Comparison of ENCODE assay signal across 24 cellular contexts in genomic region chr16:86739178-86739577, GRCh38.
"Had no signal": no experiment of that assay in that cellular context is flagged by ENCODE, and none has a peak within 500 bp of the region (broad histone marks: within the 10 kb centered on the region; RNA-seq: fewer than 3 reads in every experiment).

No MANE protein-coding gene starts in this region.

- H3K4me3 ChIP-seq: colonic mucosa, heart left ventricle, hepatocyte, lung, prostate gland, skin epidermis, stomach, tibial artery had no signal

- DNase-seq: colonic mucosa; effector CD8-positive, alpha-beta T cell; endodermal cell; heart left ventricle; kidney; nucleus accumbens; right cardiac atrium; stimulated activated CD4-positive, alpha-beta T cell treated with anti-CD3 and anti-CD28 coated beads, Interleukin-15, amount 100 ng/mL, for 24 hours; stimulated activated CD4-positive, alpha-beta T cell treated with anti-CD3 and anti-CD28 coated beads, Interleukin-4, amount 100 ng/mL, for 1 hour; stimulated activated CD8-positive, alpha-beta memory T cell treated with anti-CD3 and anti-CD28 coated beads, Interleukin-4, amount 100 ng/mL, for 48 hours; stimulated activated naive CD4-positive, alpha-beta T cell treated with Interleukin-2 at 50 U/mL for 16 hours; stomach; tibial artery had no signal

- H3K4me2 ChIP-seq: hepatocyte had no signal

- H3K4me1 ChIP-seq: colonic mucosa, prostate gland had no signal

- H3K27ac ChIP-seq: colonic mucosa, heart left ventricle, hepatocyte, prostate gland, skin epidermis, stomach had no signal

- H2AFZ ChIP-seq: hepatocyte had no signal

- FAIRE-seq: frontal cortex, kidney had no signal

- H3K4me3 Mint-ChIP-seq: central memory CD8-positive, alpha-beta T cell; dendritic cell treated with granulocyte-macrophage colony-stimulating factor and Interleukin-4, amounts not matched to agents 40 ng/mL and 50 ng/mL, for 4 days; endodermal cell; memory B cell had no signal

- H3K27me3 ChIP-seq: colonic mucosa, tibial artery had no signal

- H3K9me3 ChIP-seq: colonic mucosa, heart left ventricle, prostate gland, stomach, tibial artery had no signal

- H3K36me3 Mint-ChIP-seq: memory B cell; natural killer cell treated with Interleukin-12 subunit alpha and Interleukin-12 subunit beta and Interleukin-15 and Interleukin-18, amount 100 ng/mL, for 72 hours; type B pancreatic cell had no signal

- H3K79me2 ChIP-seq: hepatocyte had no signal

- ATAC-seq: heart left ventricle; left lobe of liver; natural killer cell treated with Interleukin-12 subunit alpha and Interleukin-12 subunit beta and Interleukin-15 and Interleukin-18, amount 100 ng/mL, for 72 hours; right cardiac atrium had no signal

- H3K36me3 ChIP-seq: colonic mucosa, heart left ventricle, prostate gland, stomach had no signal

- H3K9me3 Mint-ChIP-seq: central memory CD8-positive, alpha-beta T cell; dendritic cell treated with granulocyte-macrophage colony-stimulating factor and Interleukin-4, amounts not matched to agents 40 ng/mL and 50 ng/mL, for 4 days; memory B cell; natural killer cell treated with Interleukin-12 subunit alpha and Interleukin-12 subunit beta and Interleukin-15 and Interleukin-18, amount 100 ng/mL, for 72 hours had no signal

- H3K27ac Mint-ChIP-seq: dendritic cell treated with granulocyte-macrophage colony-stimulating factor and Interleukin-4, amounts not matched to agents 40 ng/mL and 50 ng/mL, for 4 days; memory B cell; natural killer cell treated with Interleukin-12 subunit alpha and Interleukin-12 subunit beta and Interleukin-15 and Interleukin-18, amount 100 ng/mL, for 72 hours had no signal
